13 cellular contexts compared by ENCODE assay signal in genomic region chr22:30373331-30374325, GRCh38. TPM values are rescaled to one million over a fixed set of nuclear protein-coding genes. Genes with fewer than 3 reads are reported as not detected.
DNase-seq lines count a peak whose midpoint lies in the region; ATAC-seq, FAIRE-seq and TF ChIP-seq lines count a peak whose summit lies in the region.
"Had no signal": no experiment of that assay in that cellular context is flagged by ENCODE, and none has a peak within 500 bp of the region (broad histone marks: within the 10 kb centered on the region; RNA-seq: fewer than 3 reads in every experiment).

No MANE protein-coding gene starts in this region.

- intact Hi-C loops in PC-3 (cut with micrococcal nuclease) = no loop called here
- intact Hi-C loops in Caco-2 (cut with micrococcal nuclease; ENCODE audit: unreplicated experiment) = no loop called here

- H4K8ac ChIP-seq in H1 (ENCODE audit: extremely low read depth, insufficient read depth, low read length) = no peak overlapping the region; the same call in 1 of the 2 replicates
- no peak overlapping the region for H4K8ac ChIP-seq in neuronal stem cell (ENCODE audit: low read depth, low read length)

- ATAC-seq in A549 = peak; percentile 5 to 20; a peak in 2 of 6 replicates
- no peak for ATAC-seq in PC-3

- POLR2A ChIA-PET in A549 (lab: Yijun Ruan, JAX) (no interaction called here), PC-3 (lab: Charles Lee; ENCODE audit: unreplicated experiment) (no interaction called here), H1 (lab: Charles Lee; ENCODE audit: partially characterized antibody) (interaction anchor here (0.6 to 11.8 kb wide), 14 partner anchors 8 to 117 kb away, joined by 3 to 129 read pairs (median 3); partner anchors contain the start of genes CCDC157 and SF3A1), Caco-2 (lab: Charles Lee) (interaction anchor here (1.0 kb wide), 1 partner anchor 17 kb away, joined by 3 read pairs; the partner anchor contains the start of genes CCDC157 and SF3A1)

- no peak overlapping the region for H3K9ac ChIP-seq in PC-3 (ENCODE audit: low read length)
- no peak overlapping the region for H3K9ac ChIP-seq in H1 (replicated peaks in 1 of 4; ENCODE audit: extremely low read depth in 1 of 4, low read depth in 3 of 4, low read length in 3 of 4)
- peak overlapping the region; percentile 78 for H3K9ac ChIP-seq in neuronal stem cell (ENCODE audit: low read depth, low read length, poor library complexity)

- TF ChIP-seq EP300 in A549 (IDR thresholded peaks at IDR 0.05) (no peak), H1 (IDR thresholded peaks at IDR 0.05; ENCODE audit: borderline replicate concordance in 1 of 2, low read depth in 2 of 2, low read length in 2 of 2) (no peak)

- TF ChIP-seq RAD21 in A549 (conservative IDR thresholded peaks at IDR 0.05 in 1 of 2, IDR thresholded peaks at IDR 0.05 in 1 of 2) (no peak), H1 (IDR thresholded peaks at IDR 0.05 in 1 of 2, conservative IDR thresholded peaks at IDR 0.05 in 1 of 2; ENCODE audit: low read depth in 2 of 2, low read length in 2 of 2) (no peak)

- H3K4me1 Mint-ChIP-seq in Caco-2 (ENCODE audit: low read depth, unreplicated experiment) = no peaks in the 10 kb centered on the region

- no peak overlapping the region for H4K5ac ChIP-seq in H1 (ENCODE audit: insufficient read length, low read depth, low read length)

- H2BK12ac ChIP-seq in H1 (ENCODE audit: low read depth, low read length) = 0 out of 2 replicates have a peak overlapping the region, but pooled peaks have one; percentile 43
- no peak overlapping the region for H2BK12ac ChIP-seq in neuronal stem cell (ENCODE audit: low read length)

- H3K23ac ChIP-seq in H1 (ENCODE audit: insufficient read length) (no peak overlapping the region), neuronal stem cell (ENCODE audit: low read depth, low read length, poor library complexity) (peak overlapping the region; percentile 75)

- H3K4me2 ChIP-seq in A549 (no peak overlapping the region), PC-3 (ENCODE audit: low read length) (no peak overlapping the region), H1 (ENCODE audit: insufficient read depth in 1 of 2, low read depth in 2 of 2, low read length in 2 of 2) (no peak overlapping the region; a peak in 1 of 4 replicates), neuronal stem cell (ENCODE audit: insufficient read depth, low read length, poor library complexity, severe bottlenecking) (no peak overlapping the region)

- DNase-seq in A549 (ENCODE audit: low read depth in 1 of 2, low spot score in 1 of 2) (no peak), PC-3 (peak; percentile 7), H1 (ENCODE audit: low read depth in 1 of 2, low spot score in 2 of 2) (no peak), neuronal stem cell (ENCODE audit: low spot score) (no peak), Caco-2 (no peak), NCI-H2227 treated with DMSO at 0.1 percent for 48 hours (lab: John Stamatoyannopoulos, UW) (no peak), HAP-1 (ENCODE audit: low spot score in 2 of 2) (no peak)
- no peak for DNase-seq in stimulated activated CD4-positive, alpha-beta T cell treated with anti-CD3 and anti-CD28 coated beads, Interleukin-2, amount 100 ng/mL, for 24 hours
- DNase-seq: COR-L47, NCI-H1048, NCI-H1694, NCI-H446 had no signal

- H3K79me2 ChIP-seq in PC-3 (ENCODE audit: low read length) (no peaks in the 10 kb centered on the region), H1 (ENCODE audit: control insufficient read depth in 1 of 2, insufficient read depth in 2 of 2, low read length in 2 of 2) (no peaks in the 10 kb centered on the region)

- no peaks in the 10 kb centered on the region for H4K20me1 ChIP-seq in PC-3 (ENCODE audit: low read length)
- peaks cover 3 to 7% of the 10 kb centered on the region in 2 experiments for H4K20me1 ChIP-seq in H1 (replicated peaks in 1 of 2; ENCODE audit: control insufficient read depth in 1 of 2, insufficient read depth in 2 of 2, low read length in 2 of 2)

- FAIRE-seq in A549 (lab: Jason Lieb, UNC) (no peak), H1 (lab: Jason Lieb, UNC) (no peak)

- H2BK15ac ChIP-seq in H1 (ENCODE audit: low read length) (no peak overlapping the region), neuronal stem cell (ENCODE audit: low read length) (no peak overlapping the region)

- H3K27ac ChIP-seq in A549 (no peak overlapping the region), PC-3 (ENCODE audit: low read length) (no peak overlapping the region), H1 (ENCODE audit: low read depth, low read length) (peak overlapping the region; percentile 61; the same call in 1 of the 2 replicates), neuronal stem cell (replicated peaks; ENCODE audit: low read length) (no peak overlapping the region)
- H3K27ac ChIP-seq: C4-2B had no signal

- H3F3A ChIP-seq in PC-3 (ENCODE audit: low read length, unreplicated experiment) = no peaks in the 10 kb centered on the region

- 91% methylated on average over 19 of the region's 33 CpGs for WGBS in A549 (ENCODE audit: missing lambda C conversion rate)
- 87% methylated on average over 33 of the region's 33 CpGs; no CpG with 5 or more reads in 1 of the 2 experiments for WGBS in H1 (ENCODE audit: extremely low coverage in 1 of 2, insufficient coverage in 1 of 2, insufficient read length in 1 of 2, insufficient replicate concordance in 2 of 2, low coverage in 1 of 2, low lambda C conversion rate in 2 of 2, missing lambda C conversion rate in 1 of 2), 2 experiments
- WGBS in neuronal stem cell (ENCODE audit: extremely low coverage in 2 of 2, insufficient read length in 2 of 2, insufficient replicate concordance in 1 of 2), 2 donors = no CpG with 5 or more reads among the region's 33 CpGs

- TF ChIP-seq CTCF in A549 (IDR thresholded peaks at IDR 0.05) (no peak), PC-3 (conservative IDR thresholded peaks at IDR 0.05; ENCODE audit: low read depth, low read length) (no peak), H1 (IDR thresholded peaks at IDR 0.05; ENCODE audit: control extremely low read depth in 1 of 3, insufficient read depth in 1 of 3, low read depth in 1 of 3, low read length in 3 of 3) (no peak), Caco-2 (IDR thresholded peaks at IDR 0.05; ENCODE audit: insufficient read depth in 1 of 2, low read depth in 1 of 2, low read length in 1 of 2, severe bottlenecking in 1 of 2, unreplicated experiment in 1 of 2) (no peak)

- no peak overlapping the region for H3K27ac Mint-ChIP-seq in Caco-2 (ENCODE audit: unreplicated experiment)

- H3K18ac ChIP-seq in H1 (ENCODE audit: extremely low read depth, low read length) = peak overlapping the region; percentile 32; the same call in 1 of the 2 replicates
- H3K18ac ChIP-seq in neuronal stem cell (ENCODE audit: low read length) = peak overlapping the region; percentile 52

- H3K9me3 Mint-ChIP-seq in Caco-2 (ENCODE audit: unreplicated experiment) = no peaks in the 10 kb centered on the region

- H3K4me1 ChIP-seq in A549 (no peaks in the 10 kb centered on the region), PC-3 (ENCODE audit: insufficient read depth, low read length) (no peaks in the 10 kb centered on the region), H1 (replicated peaks in 1 of 4; ENCODE audit: control insufficient read depth in 3 of 4, insufficient read depth in 4 of 4, low read length in 3 of 4) (peaks cover 0 to 2% (median 0%) of the 10 kb centered on the region in 4 experiments; a peak in 1 of 7 replicates), neuronal stem cell (ENCODE audit: control insufficient read depth in 2 of 2, insufficient read depth in 1 of 2, low read depth in 1 of 2, low read length in 2 of 2) (peaks cover 2 to 6% of the 10 kb centered on the region in 2 donors), Caco-2 (no peaks in the 10 kb centered on the region), HAP-1 (no peaks in the 10 kb centered on the region)

- no peaks in the 10 kb centered on the region for H3K27me3 Mint-ChIP-seq in Caco-2 (ENCODE audit: insufficient read depth, unreplicated experiment)

- no peak overlapping the region for H3K4me3 Mint-ChIP-seq in Caco-2 (ENCODE audit: unreplicated experiment)

- no peaks in the 10 kb centered on the region for H3K79me1 ChIP-seq in H1 (ENCODE audit: low read depth, low read length)
- H3K79me1 ChIP-seq in neuronal stem cell (ENCODE audit: low read depth, low read length) = peaks cover 2% of the 10 kb centered on the region

- H3K4ac ChIP-seq in H1 (replicated peaks; ENCODE audit: insufficient read length, low read depth, low read length) (peak overlapping the region; percentile 61), neuronal stem cell (ENCODE audit: low read length) (peak overlapping the region; percentile 26)

- no peaks in the 10 kb centered on the region for H3K27me3 ChIP-seq in PC-3 (ENCODE audit: low read length)
- H3K27me3 ChIP-seq in H1 (replicated peaks in 1 of 4; ENCODE audit: control insufficient read depth in 3 of 4, extremely low read depth in 1 of 4, insufficient read depth in 3 of 4, low read length in 3 of 4) = no peaks in the 10 kb centered on the region; a peak in 1 of 7 replicates
- no peaks in the 10 kb centered on the region for H3K27me3 ChIP-seq in neuronal stem cell (ENCODE audit: control insufficient read depth in 3 of 3, insufficient read depth in 3 of 3, low read depth in 1 of 3, low read length in 3 of 3)
- no peaks in the 10 kb centered on the region for H3K27me3 ChIP-seq in Caco-2 (replicated peaks; ENCODE audit: control insufficient read depth, insufficient read depth, low read length)
- no peaks in the 10 kb centered on the region for H3K27me3 ChIP-seq in HAP-1 (ENCODE audit: low read depth)

- BruUV-seq in PC-3 (replicated peaks; lab: Mats Ljungman, UMichigan) = no TSS peak
- no TSS peak for BruUV-seq in Caco-2 (replicated peaks; lab: Mats Ljungman, UMichigan)

- H2BK120ac ChIP-seq in H1 (replicated peaks; ENCODE audit: low read depth, low read length) = no peak overlapping the region
- H2BK120ac ChIP-seq in neuronal stem cell (ENCODE audit: low read depth, low read length) = no peak overlapping the region

- no peaks in the 10 kb centered on the region for H3K9me2 ChIP-seq in PC-3 (replicated peaks; ENCODE audit: low read length)

- H3K36me3 Mint-ChIP-seq in Caco-2 (ENCODE audit: insufficient read depth, unreplicated experiment) = peaks cover 22% of the 10 kb centered on the region

- H2AK5ac ChIP-seq in H1 (ENCODE audit: low read depth, low read length) (no peak overlapping the region), neuronal stem cell (ENCODE audit: low read depth, low read length) (peak overlapping the region; percentile 32)

- H3K4me3 ChIP-seq in A549 (no peak overlapping the region), PC-3 (ENCODE audit: low read length) (no peak overlapping the region), H1 (ENCODE audit: extremely low read depth in 1 of 4, insufficient read depth in 2 of 4, low read depth in 3 of 4, low read length in 4 of 4) (no peak overlapping the region), neuronal stem cell (ENCODE audit: low read length in 2 of 2) (no peak overlapping the region), Caco-2 (ENCODE audit: low read depth, low read length) (no peak overlapping the region), HAP-1 (no peak overlapping the region)

- H3K23me2 ChIP-seq in H1 (ENCODE audit: low read depth, low read length) = no peaks in the 10 kb centered on the region

- H4K91ac ChIP-seq in H1 (replicated peaks; ENCODE audit: insufficient read length, low read length) = peak overlapping the region; percentile 69
- no peak overlapping the region for H4K91ac ChIP-seq in neuronal stem cell (ENCODE audit: low read depth, low read length, poor library complexity)

- peak overlapping the region; percentile 52; the same call in 1 of the 2 replicates for H2BK5ac ChIP-seq in H1 (ENCODE audit: low read depth, low read length)
- H2BK5ac ChIP-seq in neuronal stem cell (ENCODE audit: low read length) = no peak overlapping the region

- no peak overlapping the region for H2BK20ac ChIP-seq in H1 (ENCODE audit: low read length)

- no peak overlapping the region for H3K56ac ChIP-seq in H1 (replicated peaks; ENCODE audit: insufficient read length, low read depth, low read length)

- CTCF ChIA-PET in A549 (lab: Yijun Ruan, JAX) = interaction anchor here (1.6 kb wide), 1 partner anchor 86 kb away, joined by 4 read pairs; no protein-coding TSS in a partner anchor
- CTCF ChIA-PET in PC-3 (lab: Charles Lee) = no interaction called here
- CTCF ChIA-PET in H1 (lab: Charles Lee; ENCODE audit: partially characterized antibody) = interaction anchor here (0.6 to 6.3 kb wide), 9 partner anchors 9 to 110 kb away, joined by 3 to 28 read pairs (median 7); partner anchors contain the start of genes CASTOR1 and RNF215
- CTCF ChIA-PET in Caco-2 (lab: Charles Lee) = interaction anchor here (0.6 to 0.8 kb wide), 2 partner anchors 39 to 49 kb away, joined by 3 to 5 read pairs; no protein-coding TSS in a partner anchor

- no peaks in the 10 kb centered on the region for H3K9me3 ChIP-seq in A549
- no peaks in the 10 kb centered on the region for H3K9me3 ChIP-seq in PC-3 (ENCODE audit: low read length)
- no peaks in the 10 kb centered on the region for H3K9me3 ChIP-seq in H1 (ENCODE audit: insufficient read depth in 2 of 2, low read depth in 1 of 2, low read length in 1 of 2)
- no peaks in the 10 kb centered on the region for H3K9me3 ChIP-seq in neuronal stem cell (replicated peaks in 1 of 2; ENCODE audit: control insufficient read depth in 2 of 2, insufficient read depth in 1 of 2, low read depth in 1 of 2, low read length in 2 of 2)
- H3K9me3 ChIP-seq in Caco-2 = no peaks in the 10 kb centered on the region
- H3K9me3 ChIP-seq in HAP-1 = no peaks in the 10 kb centered on the region

- TF ChIP-seq POLR2A in A549 (IDR thresholded peaks at IDR 0.05; ENCODE audit: low read length) (no peak), H1 (IDR thresholded peaks at IDR 0.05; ENCODE audit: control extremely low read depth in 1 of 2, low read depth in 2 of 2, low read length in 2 of 2) (no peak)

- H3K36me3 ChIP-seq in PC-3 (ENCODE audit: low read depth, low read length) (no peaks in the 10 kb centered on the region), H1 (ENCODE audit: control insufficient read depth in 2 of 4, insufficient read depth in 4 of 4, low read length in 3 of 4) (peaks cover 0 to 3% (median 2%) of the 10 kb centered on the region in 4 experiments; a peak in 1 of 8 replicates), neuronal stem cell (replicated peaks in 1 of 2; ENCODE audit: control insufficient read depth in 2 of 2, insufficient read depth in 2 of 2, low read length in 2 of 2) (peaks cover 12 to 19% of the 10 kb centered on the region in 2 donors), Caco-2 (ENCODE audit: control insufficient read depth, insufficient read depth, low read length) (no peaks in the 10 kb centered on the region; the same call in 1 of the 2 replicates), HAP-1 (replicated peaks) (peaks cover 10% of the 10 kb centered on the region)

- no peak overlapping the region for H3K14ac ChIP-seq in H1 (ENCODE audit: insufficient read length)
- H3K14ac ChIP-seq in neuronal stem cell (ENCODE audit: low read length) = no peak overlapping the region

- H2AFZ ChIP-seq in PC-3 (ENCODE audit: low read length) = no peak overlapping the region
- H2AFZ ChIP-seq in H1 (ENCODE audit: low read length) = no peak overlapping the region
- H2AFZ ChIP-seq in neuronal stem cell (ENCODE audit: low read length) = no peak overlapping the region

- in situ Hi-C loops in HAP-1 (cut with MboI; ENCODE audit: low sequenced_read_pairs) = no loop called here

RNA-seq across cellular contexts. Expression of gene RNF215, which starts 13.6 kb away (rescaled TPM):
- polyA plus RNA-seq in A549 (2011; rRNA removed) = 16.4 and 19.0 TPM in 2 replicates
- polyA plus RNA-seq in A549 (2012; cell fraction: cytosol; rRNA removed) = 17.3 and 20.9 TPM in 2 replicates
- 83.7 and 89.2 TPM in 2 replicates for polyA plus RNA-seq in A549 (2012; cell fraction: nucleus; rRNA removed)
- 18.4 to 23.5 TPM (median 19.5 TPM) in 3 replicates for polyA plus RNA-seq in A549 (2017; fragmentation: RNase III; extraction: RNeasy Plus Mini Kit Qiagen cat#74134 plus additional on column Dnase treatment)
- 33.8 and 36.3 TPM in 2 replicates for polyA minus RNA-seq in A549 (2011; rRNA and poly(A)+ RNA removed)
- total RNA-seq in PC-3 (2014; rRNA removed) = 22.6 and 25.2 TPM in 2 replicates
- total RNA-seq in H1 (2021; fragmentation: NEBNext Ultra II Directional; extraction: Animal tissue kit (Norgen Biotek cat#: 25700)) = 15.3 and 19.0 TPM in 2 replicates
- polyA plus RNA-seq in H1 (2011; rRNA removed) = 13.1 and 16.4 TPM in 2 replicates
- polyA plus RNA-seq in H1 (2011; cell fraction: cytosol; rRNA removed) = 16.2 TPM
- 46.1 TPM for polyA plus RNA-seq in H1 (2011; cell fraction: nucleus; rRNA removed)
- polyA plus RNA-seq in H1 (2012, experiment 1 of 2) = 8.4 to 15.1 TPM (median 13.4 TPM) in 4 replicates
- 8.7 TPM for polyA plus RNA-seq in H1 (2012, experiment 2 of 2)
- polyA plus RNA-seq in H1 (2013, experiment 1 of 2) = 7.8 TPM
- polyA plus RNA-seq in H1 (2013, experiment 2 of 2) = 6.5 TPM
- polyA minus RNA-seq in H1 (2011; rRNA and poly(A)+ RNA removed) = 9.0 and 11.8 TPM in 2 replicates
- 8.1 TPM for polyA minus RNA-seq in H1 (2011; cell fraction: cytosol; rRNA and poly(A)+ RNA removed)
- 17.5 TPM for polyA minus RNA-seq in H1 (2011; cell fraction: nucleus; rRNA and poly(A)+ RNA removed)
- 9.1 TPM for polyA plus RNA-seq in neuronal stem cell (2013, experiment 1 of 2)
- polyA plus RNA-seq in neuronal stem cell (2013, experiment 2 of 2) = 9.6 TPM
- total RNA-seq in Caco-2 (2022) = 12.8 and 14.2 TPM in 2 replicates

RNA-seq across cellular contexts. Expression of gene CCDC157, which starts 16.8 kb away (rescaled TPM):
- polyA plus RNA-seq in A549 (2011; rRNA removed) = 1.4 and 2.1 TPM in 2 replicates
- polyA plus RNA-seq in A549 (2012; cell fraction: cytosol; rRNA removed) = 2.8 and 3.7 TPM in 2 replicates
- 5.1 and 5.4 TPM in 2 replicates for polyA plus RNA-seq in A549 (2012; cell fraction: nucleus; rRNA removed)
- polyA plus RNA-seq in A549 (2017; fragmentation: RNase III; extraction: RNeasy Plus Mini Kit Qiagen cat#74134 plus additional on column Dnase treatment) = 2.1 to 2.6 TPM (median 2.5 TPM) in 3 replicates
- 1.0 and 1.2 TPM in 2 replicates for polyA minus RNA-seq in A549 (2011; rRNA and poly(A)+ RNA removed)
- total RNA-seq in PC-3 (2014; rRNA removed) = 1.5 and 3.5 TPM in 2 replicates
- 4.1 and 4.8 TPM in 2 replicates for total RNA-seq in H1 (2021; fragmentation: NEBNext Ultra II Directional; extraction: Animal tissue kit (Norgen Biotek cat#: 25700))
- 8.4 and 9.4 TPM in 2 replicates for polyA plus RNA-seq in H1 (2011; rRNA removed)
- 8.7 TPM for polyA plus RNA-seq in H1 (2011; cell fraction: cytosol; rRNA removed)
- polyA plus RNA-seq in H1 (2011; cell fraction: nucleus; rRNA removed) = 11.9 TPM
- 3.5 to 5.0 TPM (median 4.4 TPM) in 4 replicates for polyA plus RNA-seq in H1 (2012, experiment 1 of 2)
- polyA plus RNA-seq in H1 (2012, experiment 2 of 2) = 5.9 TPM
- 3.2 TPM for polyA plus RNA-seq in H1 (2013, experiment 1 of 2)
- polyA plus RNA-seq in H1 (2013, experiment 2 of 2) = 3.0 TPM
- 3.9 and 4.7 TPM in 2 replicates for polyA minus RNA-seq in H1 (2011; rRNA and poly(A)+ RNA removed)
- polyA minus RNA-seq in H1 (2011; cell fraction: cytosol; rRNA and poly(A)+ RNA removed) = 1.5 TPM
- polyA minus RNA-seq in H1 (2011; cell fraction: nucleus; rRNA and poly(A)+ RNA removed) = 8.8 TPM
- polyA plus RNA-seq in neuronal stem cell (2013, experiment 1 of 2) = 4.8 TPM
- polyA plus RNA-seq in neuronal stem cell (2013, experiment 2 of 2) = 4.9 TPM
- 4.8 and 4.9 TPM in 2 replicates for total RNA-seq in Caco-2 (2022)

RNA-seq across cellular contexts. Expression of gene SF3A1, which starts 16.9 kb away (rescaled TPM):
- polyA plus RNA-seq in A549 (2011; rRNA removed) (47.0 and 86.1 TPM in 2 replicates), A549 (2017; fragmentation: RNase III; extraction: RNeasy Plus Mini Kit Qiagen cat#74134 plus additional on column Dnase treatment) (45.4 to 57.9 TPM (median 48.6 TPM) in 3 replicates), H1 (2011; rRNA removed) (27.8 and 83.8 TPM in 2 replicates)
- polyA plus RNA-seq in A549 (2012; cell fraction: cytosol; rRNA removed) = 69.0 and 71.0 TPM in 2 replicates
- 132 and 142 TPM in 2 replicates for polyA plus RNA-seq in A549 (2012; cell fraction: nucleus; rRNA removed)
- 145 and 173 TPM in 2 replicates for polyA minus RNA-seq in A549 (2011; rRNA and poly(A)+ RNA removed)
- total RNA-seq in PC-3 (2014; rRNA removed) (59.2 and 69.3 TPM in 2 replicates), Caco-2 (2022) (182 and 188 TPM in 2 replicates)
- 275 and 285 TPM in 2 replicates for total RNA-seq in H1 (2021; fragmentation: NEBNext Ultra II Directional; extraction: Animal tissue kit (Norgen Biotek cat#: 25700))
- 30.9 TPM for polyA plus RNA-seq in H1 (2011; cell fraction: cytosol; rRNA removed)
- 130 TPM for polyA plus RNA-seq in H1 (2011; cell fraction: nucleus; rRNA removed)
- polyA plus RNA-seq in H1 (2012, experiment 1 of 2) = 119 to 215 TPM (median 197 TPM) in 4 replicates
- 69.1 TPM for polyA plus RNA-seq in H1 (2012, experiment 2 of 2)
- 170 TPM for polyA plus RNA-seq in H1 (2013, experiment 1 of 2)
- polyA plus RNA-seq in H1 (2013, experiment 2 of 2) = 166 TPM
- polyA minus RNA-seq in H1 (2011; rRNA and poly(A)+ RNA removed) = 101 and 106 TPM in 2 replicates
- polyA minus RNA-seq in H1 (2011; cell fraction: cytosol; rRNA and poly(A)+ RNA removed) = 202 TPM
- 134 TPM for polyA minus RNA-seq in H1 (2011; cell fraction: nucleus; rRNA and poly(A)+ RNA removed)
- 131 TPM for polyA plus RNA-seq in neuronal stem cell (2013, experiment 1 of 2)
- 132 TPM for polyA plus RNA-seq in neuronal stem cell (2013, experiment 2 of 2)

RNA-seq across cellular contexts. Expression of gene SEC14L2, which starts 23.2 kb away (rescaled TPM):
- polyA plus RNA-seq in A549 (2011; rRNA removed) (12.5 and 12.8 TPM in 2 replicates), A549 (2017; fragmentation: RNase III; extraction: RNeasy Plus Mini Kit Qiagen cat#74134 plus additional on column Dnase treatment) (15.2 to 21.8 TPM (median 17.2 TPM) in 3 replicates), H1 (2011; rRNA removed) (1.8 and 3.2 TPM in 2 replicates)
- polyA plus RNA-seq in A549 (2012; cell fraction: cytosol; rRNA removed) = 8.1 and 12.1 TPM in 2 replicates
- polyA plus RNA-seq in A549 (2012; cell fraction: nucleus; rRNA removed) = 14.0 and 14.9 TPM in 2 replicates
- 24.0 and 25.4 TPM in 2 replicates for polyA minus RNA-seq in A549 (2011; rRNA and poly(A)+ RNA removed)
- total RNA-seq in PC-3 (2014; rRNA removed) (9.7 and 16.8 TPM in 2 replicates), Caco-2 (2022) (9.4 and 11.0 TPM in 2 replicates)
- total RNA-seq in H1 (2021; fragmentation: NEBNext Ultra II Directional; extraction: Animal tissue kit (Norgen Biotek cat#: 25700)) = 2.8 and 4.3 TPM in 2 replicates
- 5.0 TPM for polyA plus RNA-seq in H1 (2011; cell fraction: cytosol; rRNA removed)
- 5.8 TPM for polyA plus RNA-seq in H1 (2011; cell fraction: nucleus; rRNA removed)
- 3.5 to 5.3 TPM (median 4.0 TPM) in 4 replicates for polyA plus RNA-seq in H1 (2012, experiment 1 of 2)
- 3.0 TPM for polyA plus RNA-seq in H1 (2012, experiment 2 of 2)
- 2.1 TPM for polyA plus RNA-seq in H1 (2013, experiment 1 of 2)
- 2.0 TPM for polyA plus RNA-seq in H1 (2013, experiment 2 of 2)
- 11.1 and 62.7 TPM in 2 replicates for polyA minus RNA-seq in H1 (2011; rRNA and poly(A)+ RNA removed)
- polyA minus RNA-seq in H1 (2011; cell fraction: cytosol; rRNA and poly(A)+ RNA removed) = 3.9 TPM
- polyA minus RNA-seq in H1 (2011; cell fraction: nucleus; rRNA and poly(A)+ RNA removed) = 15.3 TPM
- 2.3 TPM for polyA plus RNA-seq in neuronal stem cell (2013, experiment 1 of 2)
- polyA plus RNA-seq in neuronal stem cell (2013, experiment 2 of 2) = 2.2 TPM

RNA-seq across cellular contexts. Expression of gene TBC1D10A, which starts 46.9 kb away (rescaled TPM):
- 5.4 and 5.8 TPM in 2 replicates for polyA plus RNA-seq in A549 (2011; rRNA removed)
- 8.2 and 11.8 TPM in 2 replicates for polyA plus RNA-seq in A549 (2012; cell fraction: cytosol; rRNA removed)
- polyA plus RNA-seq in A549 (2012; cell fraction: nucleus; rRNA removed) = 26.1 and 26.3 TPM in 2 replicates
- 6.8 to 9.0 TPM (median 8.7 TPM) in 3 replicates for polyA plus RNA-seq in A549 (2017; fragmentation: RNase III; extraction: RNeasy Plus Mini Kit Qiagen cat#74134 plus additional on column Dnase treatment)
- polyA minus RNA-seq in A549 (2011; rRNA and poly(A)+ RNA removed) = 6.1 and 9.3 TPM in 2 replicates
- 12.6 and 19.5 TPM in 2 replicates for total RNA-seq in PC-3 (2014; rRNA removed)
- total RNA-seq in H1 (2021; fragmentation: NEBNext Ultra II Directional; extraction: Animal tissue kit (Norgen Biotek cat#: 25700)) = 5.4 and 6.5 TPM in 2 replicates
- polyA plus RNA-seq in H1 (2011; rRNA removed) = 7.0 and 11.3 TPM in 2 replicates
- polyA plus RNA-seq in H1 (2011; cell fraction: cytosol; rRNA removed) = 7.8 TPM
- polyA plus RNA-seq in H1 (2011; cell fraction: nucleus; rRNA removed) = 14.8 TPM
- 4.7 to 6.8 TPM (median 5.5 TPM) in 4 replicates for polyA plus RNA-seq in H1 (2012, experiment 1 of 2)
- 7.3 TPM for polyA plus RNA-seq in H1 (2012, experiment 2 of 2)
- polyA plus RNA-seq in H1 (2013, experiment 1 of 2) = 3.7 TPM
- 3.1 TPM for polyA plus RNA-seq in H1 (2013, experiment 2 of 2)
- polyA minus RNA-seq in H1 (2011; rRNA and poly(A)+ RNA removed) = 5.0 and 6.8 TPM in 2 replicates
- 3.7 TPM for polyA minus RNA-seq in H1 (2011; cell fraction: cytosol; rRNA and poly(A)+ RNA removed)
- 7.8 TPM for polyA minus RNA-seq in H1 (2011; cell fraction: nucleus; rRNA and poly(A)+ RNA removed)
- polyA plus RNA-seq in neuronal stem cell (2013, experiment 1 of 2) = 4.9 TPM
- polyA plus RNA-seq in neuronal stem cell (2013, experiment 2 of 2) = 4.8 TPM
- 11.1 and 12.2 TPM in 2 replicates for total RNA-seq in Caco-2 (2022)

Comparison
In these comparisons a context has a peak if more than half of its experiments do, and no peak if none do; other contexts are left out.
1. POLR2A ChIA-PET loops: an anchor here in H1 (0.6 to 11.8 kb wide) and Caco-2 (1.0 kb wide); none called in A549 and PC-3.